ENCODE assay signal across 14 cellular contexts in the genomic region with DNA sequence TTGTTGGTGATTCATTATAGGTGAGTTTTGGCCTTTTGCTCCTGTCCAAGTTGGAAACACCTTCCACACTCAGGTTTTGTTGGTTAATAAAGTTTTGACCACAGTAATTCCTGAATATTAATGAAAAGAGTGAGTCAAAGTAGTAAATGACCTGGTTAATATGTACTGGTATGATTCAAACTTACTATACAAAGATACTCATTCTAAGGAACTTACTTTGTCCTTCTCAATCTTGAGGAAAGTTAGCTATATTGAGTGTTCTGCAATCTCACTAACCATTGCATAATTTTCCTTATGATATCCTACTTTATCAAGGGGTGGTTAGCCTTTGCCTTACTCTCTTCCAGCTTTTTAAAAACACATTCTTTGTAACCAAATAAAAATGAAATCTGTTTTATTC. TPM values are rescaled to one million over a fixed set of nuclear protein-coding genes. Genes with fewer than 3 reads are reported as not detected.
DNase-seq lines count a peak whose midpoint lies in the region; ATAC-seq, FAIRE-seq and TF ChIP-seq lines count a peak whose summit lies in the region.
"Had no signal": no experiment of that assay in that cellular context is flagged by ENCODE, and none has a peak within 500 bp of the region (broad histone marks: within the 10 kb centered on the region; RNA-seq: fewer than 3 reads in every experiment).

No MANE protein-coding gene starts in this region.

- H3K4me1 ChIP-seq in body of pancreas, result peaks cover 27% of the 10 kb centered on the region
- peaks cover 0 to 13% of the 10 kb centered on the region in 2 donors for H3K4me1 ChIP-seq in kidney (ENCODE audit: control insufficient read depth in 1 of 2, insufficient read depth in 1 of 2, low read depth in 1 of 2, low read length in 2 of 2)
- H3K4me1 ChIP-seq in suprapubic skin, result peaks cover 17% of the 10 kb centered on the region

- H3K4me3 ChIP-seq in HL-60 (replicated peaks; ENCODE audit: insufficient read depth, low read length) (no peak overlapping the region), body of pancreas (no peak overlapping the region), kidney (ENCODE audit: low read length in 2 of 2) (no peak overlapping the region), suprapubic skin (no peak overlapping the region)

- H3K9me3 Mint-ChIP-seq in effector memory CD8-positive, alpha-beta T cell, result no peaks in the 10 kb centered on the region

- TF ChIP-seq EP300 in suprapubic skin (IDR thresholded peaks at IDR 0.05), result no peak

- no peaks in the 10 kb centered on the region for H3K9me3 ChIP-seq in body of pancreas
- H3K9me3 ChIP-seq in kidney (ENCODE audit: control insufficient read depth in 1 of 2, low read length in 2 of 2), result no peaks in the 10 kb centered on the region
- H3K9me3 ChIP-seq in suprapubic skin, result no peaks in the 10 kb centered on the region

- no peak for TF ChIP-seq POLR2A in body of pancreas (IDR thresholded peaks at IDR 0.05)
- TF ChIP-seq POLR2A in suprapubic skin (IDR thresholded peaks at IDR 0.05), result no peak

- no peak for TF ChIP-seq CTCF in HL-60 (IDR thresholded peaks at IDR 0.05; ENCODE audit: insufficient read depth, low read length)
- TF ChIP-seq CTCF in body of pancreas (IDR thresholded peaks at IDR 0.05), result no peak
- no peak for TF ChIP-seq CTCF in kidney (IDR thresholded peaks at IDR 0.05; ENCODE audit: borderline replicate concordance, extremely low read depth, insufficient read depth)
- no peak for TF ChIP-seq CTCF in suprapubic skin (IDR thresholded peaks at IDR 0.05)

- H3K27me3 Mint-ChIP-seq in effector memory CD8-positive, alpha-beta T cell, result peaks cover 0 to 1% of the 10 kb centered on the region in 2 donors
- H3K27me3 Mint-ChIP-seq: CD4-positive, alpha-beta memory T cell had no signal

- H3K27ac ChIP-seq in HL-60 (replicated peaks) (peak overlapping the region; percentile 75), body of pancreas (peak overlapping the region; percentile 70 to 83 (median 75)), kidney (ENCODE audit: low read depth in 2 of 2, low read length in 2 of 2) (peak overlapping the region; percentile 63 to 64), suprapubic skin (peak overlapping the region; percentile 60)

- no peaks in the 10 kb centered on the region for H3K4me1 Mint-ChIP-seq in effector memory CD8-positive, alpha-beta T cell (ENCODE audit: low read depth in 2 of 2)
- H3K4me1 Mint-ChIP-seq: CD4-positive, alpha-beta memory T cell had no signal

- no peak overlapping the region for H3K27ac Mint-ChIP-seq in effector memory CD8-positive, alpha-beta T cell
- H3K27ac Mint-ChIP-seq: IgD-negative memory B cell had no signal

- intact Hi-C loops in body of pancreas (cut with DNase I) (no loop called here), kidney (cut with DNase I) (no loop called here)

- peaks cover 4% of the 10 kb centered on the region for H3K36me3 Mint-ChIP-seq in effector memory CD8-positive, alpha-beta T cell (ENCODE audit: insufficient read depth)
- H3K36me3 Mint-ChIP-seq: CD4-positive, alpha-beta memory T cell had no signal

- H3K27me3 ChIP-seq in HL-60 (ENCODE audit: insufficient read depth, poor library complexity, severe bottlenecking) (no peaks in the 10 kb centered on the region), body of pancreas (no peaks in the 10 kb centered on the region), suprapubic skin (no peaks in the 10 kb centered on the region)

- peak; percentile 39 for FAIRE-seq in kidney (lab: Jason Lieb, UNC)

- no peak overlapping the region for H3K4me3 Mint-ChIP-seq in effector memory CD8-positive, alpha-beta T cell
- H3K4me3 Mint-ChIP-seq: CD4-positive, alpha-beta memory T cell; IgD-negative memory B cell had no signal

- ATAC-seq in body of pancreas, result no peak
- no peak for ATAC-seq in effector memory CD8-positive, alpha-beta T cell (replicated peaks)
- ATAC-seq: stimulated activated naive CD8-positive, alpha-beta T cell treated with anti-CD3 and anti-CD28 coated beads, Interleukin-15, Interleukin-2, amounts not matched to agents 100 U/mL and 50 U/mL, for 24 hours had no signal

- H3K9ac ChIP-seq in kidney (ENCODE audit: low read length in 2 of 2), result peak overlapping the region in 1 of 2 donors; percentile 53

- H3K36me3 ChIP-seq in body of pancreas (replicated peaks in 1 of 2; ENCODE audit: insufficient read depth in 1 of 2, low read depth in 2 of 2), result no peaks in the 10 kb centered on the region
- H3K36me3 ChIP-seq in kidney (ENCODE audit: control insufficient read depth in 1 of 2, insufficient read depth in 2 of 2, low read length in 2 of 2), result no peaks in the 10 kb centered on the region
- no peaks in the 10 kb centered on the region for H3K36me3 ChIP-seq in suprapubic skin

- DNase-seq in HL-60 (ENCODE audit: low read depth in 1 of 2, low spot score in 1 of 2) (peak in 1 of 2 experiments; percentile 74), body of pancreas (no peak), kidney (no peak), suprapubic skin (ENCODE audit: low spot score in 2 of 2) (no peak), retina (no peak), ureter (ENCODE audit: low spot score) (no peak)
- DNase-seq in effector memory CD8-positive, alpha-beta T cell, result no peak
- no peak for DNase-seq in activated CD4-positive, alpha-beta T cell treated with anti-CD3 and anti-CD28 coated beads for 48 hours
- DNase-seq: activated naive CD4-positive, alpha-beta T cell; CD4-positive, alpha-beta memory T cell; SHP77 treated with DMSO at 0.1 percent for 48 hours; stimulated activated CD4-positive, alpha-beta T cell treated with anti-CD3 and anti-CD28 coated beads, Interleukin-4, amount 100 ng/mL, for 4 hours; stimulated activated naive CD8-positive, alpha-beta T cell treated with anti-CD3 and anti-CD28 coated beads, Interleukin-15, Interleukin-2, amounts not matched to agents 100 U/mL and 50 U/mL, for 24 hours had no signal

RNA-seq across cellular contexts. Expression of a gene that starts 20.9 kb away (rescaled TPM):
- 100 to 1,000 TPM; 110 to 221 TPM for total RNA-seq in body of pancreas
- total RNA-seq in kidney, result 164 TPM
- polyA plus RNA-seq in kidney (ENCODE audit: insufficient read depth, low read depth, low replicate concordance), result 35.5 TPM
- total RNA-seq in suprapubic skin, result 100 to 1,000 TPM; 197 to 442 (median 271) TPM
- total RNA-seq in ureter, result 212 TPM
